In genomic region chr11:121575963-121576290, GRCh38 we compare ENCODE assay signal across 10 cellular contexts.
DNase-seq lines count a peak whose midpoint lies in the region; ATAC-seq and TF ChIP-seq lines count a peak whose summit lies in the region.
"Had no signal": no experiment of that assay in that cellular context is flagged by ENCODE, and none has a peak within 500 bp of the region (broad histone marks: within the 10 kb centered on the region; RNA-seq: fewer than 3 reads in every experiment).

No MANE protein-coding gene starts in this region.

- intact Hi-C loops in activated CD8-positive, alpha-beta T cell treated with anti-CD3 and anti-CD28 coated beads for 36 hours (cut with micrococcal nuclease) = no loop called here
- intact Hi-C loops in activated B cell treated with CpG ODN at 0.5 μM for 24 hours (cut with micrococcal nuclease) = loop anchor here (1.0 to 10.0 kb wide), 4 partner anchors 14 to 1231 kb away; no protein-coding TSS in a partner anchor

- peaks cover 68% of the 10 kb centered on the region for H3K36me3 Mint-ChIP-seq in activated CD8-positive, alpha-beta T cell treated with anti-CD3 and anti-CD28 coated beads for 36 hours (ENCODE audit: low read depth)
- peaks cover 89% of the 10 kb centered on the region for H3K36me3 Mint-ChIP-seq in activated CD8-positive, alpha-beta T cell treated with anti-CD3 and anti-CD28 coated beads, Interleukin-2, amount 10 ng/mL, durations not matched to agents 7 days and 5 days (ENCODE audit: low read depth)
- peaks cover 92% of the 10 kb centered on the region for H3K36me3 Mint-ChIP-seq in activated B cell treated with CpG ODN at 0.5 μM for 24 hours (ENCODE audit: low read depth)
- H3K36me3 Mint-ChIP-seq in T-helper 2 cell treated with Interferon-gamma antibody and Interleukin-4, amounts not matched to agents 5 μg/mL and 100 μg/mL, for 36 hours (ENCODE audit: low read depth) = peaks cover 79% of the 10 kb centered on the region

- no peaks in the 10 kb centered on the region for H3K9me3 ChIP-seq in subcutaneous abdominal adipose tissue (ENCODE audit: control insufficient read depth in 5 of 5, low read length in 5 of 5)

- H3K9me3 Mint-ChIP-seq in activated CD8-positive, alpha-beta T cell treated with anti-CD3 and anti-CD28 coated beads for 36 hours = peaks cover 7% of the 10 kb centered on the region
- peaks cover 7% of the 10 kb centered on the region for H3K9me3 Mint-ChIP-seq in activated CD8-positive, alpha-beta T cell treated with anti-CD3 and anti-CD28 coated beads, Interleukin-2, amount 10 ng/mL, durations not matched to agents 7 days and 5 days (ENCODE audit: insufficient read depth)
- peaks cover 6% of the 10 kb centered on the region for H3K9me3 Mint-ChIP-seq in activated B cell treated with CpG ODN at 0.5 μM for 24 hours
- peaks cover 15% of the 10 kb centered on the region for H3K9me3 Mint-ChIP-seq in T-helper 2 cell treated with Interferon-gamma antibody and Interleukin-4, amounts not matched to agents 5 μg/mL and 100 μg/mL, for 36 hours

- H3K9ac ChIP-seq in subcutaneous abdominal adipose tissue (ENCODE audit: low read length in 5 of 5) = no peak overlapping the region
- H3K9ac ChIP-seq: KMS-11 had no signal

- no peak for ATAC-seq in activated CD8-positive, alpha-beta T cell treated with anti-CD3 and anti-CD28 coated beads for 36 hours
- no peak for ATAC-seq in activated CD8-positive, alpha-beta T cell treated with anti-CD3 and anti-CD28 coated beads, Interleukin-2, amount 10 ng/mL, durations not matched to agents 7 days and 5 days
- peak; percentile 7 for ATAC-seq in HG02763 (IDR thresholded peaks at IDR 0.05; ENCODE audit: unreplicated experiment)
- peak; percentile 46 for ATAC-seq in activated B cell treated with CpG ODN at 0.5 μM for 24 hours (ENCODE audit: low read depth)

- no peak for DNase-seq in activated CD8-positive, alpha-beta T cell treated with anti-CD3 and anti-CD28 coated beads for 36 hours
- no peak for DNase-seq in activated CD8-positive, alpha-beta T cell treated with anti-CD3 and anti-CD28 coated beads, Interleukin-2, amount 10 ng/mL, durations not matched to agents 7 days and 5 days
- DNase-seq in activated B cell treated with CpG ODN at 0.5 μM for 24 hours (no peak), DMS79 treated with DMSO at 0.1 percent for 48 hours (lab: John Stamatoyannopoulos, UW) (no peak)
- DNase-seq in activated effector memory CD4-positive, alpha-beta T cell treated with Interleukin-2 at 50 U/mL for 16 hours = no peak
- DNase-seq in T-helper 2 cell treated with Interferon-gamma antibody and Interleukin-4, amounts not matched to agents 5 μg/mL and 100 μg/mL, for 36 hours (ENCODE audit: low spot score) = no peak
- DNase-seq: NCI-H526 had no signal

- H3K27ac ChIP-seq in subcutaneous abdominal adipose tissue (ENCODE audit: low read depth, low read length) = peak overlapping the region; percentile 79
- H3K27ac ChIP-seq: KMS-11 had no signal

- peaks cover 8% of the 10 kb centered on the region for H3K4me1 Mint-ChIP-seq in activated CD8-positive, alpha-beta T cell treated with anti-CD3 and anti-CD28 coated beads for 36 hours (ENCODE audit: low read depth)
- H3K4me1 Mint-ChIP-seq in activated CD8-positive, alpha-beta T cell treated with anti-CD3 and anti-CD28 coated beads, Interleukin-2, amount 10 ng/mL, durations not matched to agents 7 days and 5 days (ENCODE audit: low read depth) = no peaks in the 10 kb centered on the region
- peaks cover 37% of the 10 kb centered on the region for H3K4me1 Mint-ChIP-seq in activated B cell treated with CpG ODN at 0.5 μM for 24 hours
- H3K4me1 Mint-ChIP-seq in T-helper 2 cell treated with Interferon-gamma antibody and Interleukin-4, amounts not matched to agents 5 μg/mL and 100 μg/mL, for 36 hours (ENCODE audit: low read depth) = no peaks in the 10 kb centered on the region

- H3K27me3 ChIP-seq in subcutaneous abdominal adipose tissue (ENCODE audit: control insufficient read depth in 5 of 5, insufficient read depth in 4 of 5, low read length in 5 of 5) = no peaks in the 10 kb centered on the region

- H3K4me3 Mint-ChIP-seq in activated CD8-positive, alpha-beta T cell treated with anti-CD3 and anti-CD28 coated beads for 36 hours = no peak overlapping the region
- no peak overlapping the region for H3K4me3 Mint-ChIP-seq in activated CD8-positive, alpha-beta T cell treated with anti-CD3 and anti-CD28 coated beads, Interleukin-2, amount 10 ng/mL, durations not matched to agents 7 days and 5 days
- H3K4me3 Mint-ChIP-seq in activated B cell treated with CpG ODN at 0.5 μM for 24 hours = peak overlapping the region; percentile 24
- no peak overlapping the region for H3K4me3 Mint-ChIP-seq in T-helper 2 cell treated with Interferon-gamma antibody and Interleukin-4, amounts not matched to agents 5 μg/mL and 100 μg/mL, for 36 hours

- peaks cover 0 to 3% (median 0%) of the 10 kb centered on the region in 5 donors for H3K36me3 ChIP-seq in subcutaneous abdominal adipose tissue (ENCODE audit: control insufficient read depth in 5 of 5, insufficient read depth in 5 of 5, low read length in 5 of 5)

- H3K27me3 Mint-ChIP-seq in activated CD8-positive, alpha-beta T cell treated with anti-CD3 and anti-CD28 coated beads for 36 hours = no peaks in the 10 kb centered on the region
- no peaks in the 10 kb centered on the region for H3K27me3 Mint-ChIP-seq in activated CD8-positive, alpha-beta T cell treated with anti-CD3 and anti-CD28 coated beads, Interleukin-2, amount 10 ng/mL, durations not matched to agents 7 days and 5 days (ENCODE audit: low read depth)
- peaks cover 4% of the 10 kb centered on the region for H3K27me3 Mint-ChIP-seq in activated B cell treated with CpG ODN at 0.5 μM for 24 hours
- H3K27me3 Mint-ChIP-seq in T-helper 2 cell treated with Interferon-gamma antibody and Interleukin-4, amounts not matched to agents 5 μg/mL and 100 μg/mL, for 36 hours (ENCODE audit: low read depth) = no peaks in the 10 kb centered on the region

- POLR2A ChIA-PET in activated CD8-positive, alpha-beta T cell treated with anti-CD3 and anti-CD28 coated beads for 36 hours (lab: Charles Lee) = no interaction called here
- POLR2A ChIA-PET in activated CD8-positive, alpha-beta T cell treated with anti-CD3 and anti-CD28 coated beads, Interleukin-2, amount 10 ng/mL, durations not matched to agents 7 days and 5 days (lab: Charles Lee) = interaction anchor here (0.6 kb wide), 1 partner anchor 109 kb away, joined by 3 read pairs; no protein-coding TSS in a partner anchor
- POLR2A ChIA-PET in activated B cell treated with CpG ODN at 0.5 μM for 24 hours (lab: Charles Lee) = interaction anchor here (0.7 to 2.2 kb wide), 4 partner anchors 13 to 129 kb away, joined by 3 to 15 read pairs (median 10); partner anchors contain the start of genes SORL1 and SORL1-AS1

- no peak overlapping the region for H3K4me3 ChIP-seq in subcutaneous abdominal adipose tissue (ENCODE audit: low read depth in 1 of 5, low read length in 5 of 5)

- peaks cover 0 to 53% (median 42%) of the 10 kb centered on the region in 5 donors for H3K4me1 ChIP-seq in subcutaneous abdominal adipose tissue (ENCODE audit: control insufficient read depth in 5 of 5, insufficient read depth in 5 of 5, low read length in 5 of 5)

- CTCF ChIA-PET in activated CD8-positive, alpha-beta T cell treated with anti-CD3 and anti-CD28 coated beads for 36 hours (lab: Charles Lee) = interaction anchor here (1.0 to 1.2 kb wide), 3 partner anchors 14 to 240 kb away, joined by 3 read pairs; no protein-coding TSS in a partner anchor
- CTCF ChIA-PET in activated CD8-positive, alpha-beta T cell treated with anti-CD3 and anti-CD28 coated beads, Interleukin-2, amount 10 ng/mL, durations not matched to agents 7 days and 5 days (lab: Charles Lee) = interaction anchor here (1.3 to 1.4 kb wide), 2 partner anchors 13 to 81 kb away, joined by 3 read pairs; no protein-coding TSS in a partner anchor
- CTCF ChIA-PET in activated B cell treated with CpG ODN at 0.5 μM for 24 hours (lab: Charles Lee) = interaction anchor here (0.9 to 3.8 kb wide), 4 partner anchors 15 to 256 kb away, joined by 3 to 27 read pairs (median 4); no protein-coding TSS in a partner anchor

- peak overlapping the region; percentile 31 for H3K27ac Mint-ChIP-seq in activated CD8-positive, alpha-beta T cell treated with anti-CD3 and anti-CD28 coated beads for 36 hours
- no peak overlapping the region for H3K27ac Mint-ChIP-seq in activated CD8-positive, alpha-beta T cell treated with anti-CD3 and anti-CD28 coated beads, Interleukin-2, amount 10 ng/mL, durations not matched to agents 7 days and 5 days
- H3K27ac Mint-ChIP-seq in activated B cell treated with CpG ODN at 0.5 μM for 24 hours = peak overlapping the region; percentile 87
- no peak overlapping the region for H3K27ac Mint-ChIP-seq in T-helper 2 cell treated with Interferon-gamma antibody and Interleukin-4, amounts not matched to agents 5 μg/mL and 100 μg/mL, for 36 hours

- no peak for TF ChIP-seq CTCF in activated CD8-positive, alpha-beta T cell treated with anti-CD3 and anti-CD28 coated beads for 36 hours (IDR thresholded peaks at IDR 0.05)
- TF ChIP-seq CTCF in activated B cell treated with CpG ODN at 0.5 μM for 24 hours (IDR thresholded peaks at IDR 0.05) = no peak

Comparison
In these comparisons a context has a peak if more than half of its experiments do, and no peak if none do; other contexts are left out.
1. H3K27ac Mint-ChIP-seq: peak in activated CD8-positive, alpha-beta T cell treated with anti-CD3 and anti-CD28 coated beads for 36 hours (single experiment) and activated B cell treated with CpG ODN at 0.5 μM for 24 hours (single experiment); none in activated CD8-positive, alpha-beta T cell treated with anti-CD3 and anti-CD28 coated beads, Interleukin-2, amount 10 ng/mL, durations not matched to agents 7 days and 5 days (single experiment) and T-helper 2 cell treated with Interferon-gamma antibody and Interleukin-4, amounts not matched to agents 5 μg/mL and 100 μg/mL, for 36 hours (single experiment).
2. ATAC-seq: peak in HG02763 (single experiment) and activated B cell treated with CpG ODN at 0.5 μM for 24 hours (single experiment); none in activated CD8-positive, alpha-beta T cell treated with anti-CD3 and anti-CD28 coated beads for 36 hours (single experiment) and activated CD8-positive, alpha-beta T cell treated with anti-CD3 and anti-CD28 coated beads, Interleukin-2, amount 10 ng/mL, durations not matched to agents 7 days and 5 days (single experiment).